12 cellular contexts compared by ENCODE assay signal in the genomic region with DNA sequence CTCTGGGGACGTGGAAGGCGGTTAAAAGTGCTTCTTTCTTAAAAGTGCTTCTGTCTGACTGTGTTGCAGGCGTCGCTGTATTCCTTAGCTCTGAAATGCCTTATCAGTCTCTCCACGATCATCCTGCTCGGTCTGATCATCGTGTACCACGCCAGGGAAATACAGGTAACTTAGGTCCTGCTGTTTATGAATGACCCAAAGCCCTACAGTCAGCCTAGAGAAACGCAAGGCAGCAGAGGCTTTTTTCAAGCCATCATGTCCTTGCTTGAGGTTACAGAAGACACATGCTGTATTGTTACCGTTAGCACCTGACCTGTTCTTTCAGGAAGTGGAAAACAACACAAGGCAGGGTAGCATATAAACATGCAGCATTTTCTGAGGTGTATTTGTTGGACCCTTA. TPM values are rescaled to one million over a fixed set of nuclear protein-coding genes. Genes with fewer than 3 reads are reported as not detected.
A peak's percentile ranks its signal among the peaks of the same experiment; 100 is the strongest.
DNase-seq lines count a peak whose midpoint lies in the region; ATAC-seq and TF ChIP-seq lines count a peak whose summit lies in the region.
"Had no signal": no experiment of that assay in that cellular context is flagged by ENCODE, and none has a peak within 500 bp of the region (broad histone marks: within the 10 kb centered on the region; RNA-seq: fewer than 3 reads in every experiment).

No MANE protein-coding gene starts in this region.

- H3K27ac ChIP-seq in C4-2B (peak overlapping the region; percentile 80), ascending aorta (no peak overlapping the region), mesendoderm (ENCODE audit: low read depth, low read length) (no peak overlapping the region)

- H3K4me2 ChIP-seq in mesendoderm (ENCODE audit: low read length): peak overlapping the region; percentile 94

- WGBS in mesendoderm (ENCODE audit: extremely low coverage, insufficient coverage, low lambda C conversion rate): no CpG with 5 or more reads among the region's 10 CpGs

- H3K4ac ChIP-seq in mesendoderm (ENCODE audit: low read depth, low read length): no peak overlapping the region

- no peak overlapping the region for H3K18ac ChIP-seq in mesendoderm (ENCODE audit: low read length)

- no peak overlapping the region for H2AK5ac ChIP-seq in mesendoderm (ENCODE audit: low read length)

- ATAC-seq in GM19372 (IDR thresholded peaks at IDR 0.05; ENCODE audit: low read depth, unreplicated experiment): peak; percentile 18
- ATAC-seq in HG03135 (IDR thresholded peaks at IDR 0.05; ENCODE audit: unreplicated experiment): no peak
- ATAC-seq in GM18858 (IDR thresholded peaks at IDR 0.05; ENCODE audit: unreplicated experiment): no peak
- ATAC-seq: activated CD8-positive, alpha-beta memory T cell treated with anti-CD3 and anti-CD28 coated beads, Interleukin-2, amount 10 ng/mL, durations not matched to agents 7 days and 5 days had no signal

- H3K79me2 ChIP-seq in mesendoderm (ENCODE audit: control insufficient read depth, insufficient read depth, low read length): no peaks in the 10 kb centered on the region

- no peak overlapping the region for H4K8ac ChIP-seq in mesendoderm (ENCODE audit: low read depth, low read length)

- H3K27me3 ChIP-seq in ascending aorta (peaks cover 9% of the 10 kb centered on the region), mesendoderm (ENCODE audit: insufficient read depth, low read length, poor library complexity) (peaks cover 3% of the 10 kb centered on the region)

- H3K36me3 ChIP-seq in ascending aorta (no peaks in the 10 kb centered on the region), mesendoderm (ENCODE audit: control insufficient read depth, insufficient read depth, low read length) (no peaks in the 10 kb centered on the region)

- H3K79me1 ChIP-seq in mesendoderm (ENCODE audit: low read length): no peaks in the 10 kb centered on the region

- no peak for DNase-seq in ascending aorta (ENCODE audit: low spot score in 2 of 2)
- peak; percentile 57 for DNase-seq in mesendoderm
- no peak for DNase-seq in NCI-H1417 treated with DMSO at 0.1 percent for 48 hours (lab: John Stamatoyannopoulos, UW)
- no peak for DNase-seq in NCI-H128 (lab: John Stamatoyannopoulos, UW; ENCODE audit: unreplicated experiment)
- DNase-seq: activated CD8-positive, alpha-beta memory T cell treated with anti-CD3 and anti-CD28 coated beads, Interleukin-2, amount 10 ng/mL, durations not matched to agents 7 days and 5 days; cerebellar nuclear complex; DMS153; stimulated activated CD8-positive, alpha-beta memory T cell treated with anti-CD3 and anti-CD28 coated beads, Interleukin-4, amount 100 ng/mL, for 48 hours had no signal

- intact Hi-C loops in ascending aorta (cut with DNase I): no loop called here

- peak; percentile 24; the same call in 1 of the 2 replicates for TF ChIP-seq CTCF in C4-2B (conservative IDR thresholded peaks at IDR 0.05)
- no peak for TF ChIP-seq CTCF in ascending aorta (IDR thresholded peaks at IDR 0.05)

- H3K23ac ChIP-seq in mesendoderm (ENCODE audit: low read length): no peak overlapping the region

- H2BK15ac ChIP-seq in mesendoderm (replicated peaks; ENCODE audit: low read depth): no peak overlapping the region

- no peak overlapping the region for H2BK120ac ChIP-seq in mesendoderm (ENCODE audit: low read depth, low read length)

- H3K4me3 ChIP-seq in ascending aorta (peak overlapping the region; percentile 54 to 60), mesendoderm (ENCODE audit: low read length) (peak overlapping the region; percentile 3)

- no peaks in the 10 kb centered on the region for H3K9me3 ChIP-seq in ascending aorta

- H3K4me1 ChIP-seq in ascending aorta (peaks cover 10 to 12% of the 10 kb centered on the region in 2 donors), mesendoderm (ENCODE audit: control insufficient read depth, low read depth, low read length) (no peaks in the 10 kb centered on the region)

- H4K5ac ChIP-seq in mesendoderm (ENCODE audit: low read length): no peak overlapping the region

- no peak overlapping the region for H3K56ac ChIP-seq in mesendoderm (ENCODE audit: low read length)

- no peak overlapping the region for H2BK5ac ChIP-seq in mesendoderm (ENCODE audit: low read length)

- H3K9ac ChIP-seq in mesendoderm (ENCODE audit: low read length): no peak overlapping the region

RNA-seq across cellular contexts. Expression of gene KCNN2, which starts 2.0 kb away (rescaled TPM):
- total RNA-seq in ascending aorta: 10.0 TPM
- polyA plus RNA-seq in mesendoderm (2013, experiment 1 of 2): 3.8 TPM
- polyA plus RNA-seq in mesendoderm (2013, experiment 2 of 2): 4.0 TPM
- total RNA-seq: activated CD8-positive, alpha-beta memory T cell treated with anti-CD3 and anti-CD28 coated beads, Interleukin-2, amount 10 ng/mL, durations not matched to agents 7 days and 5 days had no signal
